In the genomic region with DNA sequence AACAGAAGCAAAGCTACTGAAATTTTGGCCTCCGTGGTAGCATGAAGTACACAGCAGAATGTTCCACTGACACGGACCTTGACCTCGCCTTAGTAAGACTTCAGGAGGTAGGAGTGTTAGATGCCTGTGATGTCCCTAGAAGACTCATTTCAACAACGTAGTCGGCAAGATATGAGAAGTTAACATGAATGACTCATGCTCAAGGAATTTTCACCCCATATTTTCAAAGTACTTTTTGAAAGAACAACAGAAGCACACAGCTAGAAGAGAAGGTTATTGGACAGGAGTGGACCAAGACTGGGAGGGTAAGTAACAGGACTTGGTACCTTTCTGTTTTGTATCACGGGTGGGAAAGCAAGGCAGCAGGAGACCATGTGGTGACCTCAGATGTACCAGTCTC, we compare ENCODE assay signal across 1 cellular context.
TF ChIP-seq lines count a peak whose summit lies in the region.

No MANE protein-coding gene starts in this region.

TF ChIP-seq in GM23338, 12 proteins besides CTCF, POLR2A, EP300 and RAD21 (continued from another document):
- TF ChIP-seq, protein P1, sequence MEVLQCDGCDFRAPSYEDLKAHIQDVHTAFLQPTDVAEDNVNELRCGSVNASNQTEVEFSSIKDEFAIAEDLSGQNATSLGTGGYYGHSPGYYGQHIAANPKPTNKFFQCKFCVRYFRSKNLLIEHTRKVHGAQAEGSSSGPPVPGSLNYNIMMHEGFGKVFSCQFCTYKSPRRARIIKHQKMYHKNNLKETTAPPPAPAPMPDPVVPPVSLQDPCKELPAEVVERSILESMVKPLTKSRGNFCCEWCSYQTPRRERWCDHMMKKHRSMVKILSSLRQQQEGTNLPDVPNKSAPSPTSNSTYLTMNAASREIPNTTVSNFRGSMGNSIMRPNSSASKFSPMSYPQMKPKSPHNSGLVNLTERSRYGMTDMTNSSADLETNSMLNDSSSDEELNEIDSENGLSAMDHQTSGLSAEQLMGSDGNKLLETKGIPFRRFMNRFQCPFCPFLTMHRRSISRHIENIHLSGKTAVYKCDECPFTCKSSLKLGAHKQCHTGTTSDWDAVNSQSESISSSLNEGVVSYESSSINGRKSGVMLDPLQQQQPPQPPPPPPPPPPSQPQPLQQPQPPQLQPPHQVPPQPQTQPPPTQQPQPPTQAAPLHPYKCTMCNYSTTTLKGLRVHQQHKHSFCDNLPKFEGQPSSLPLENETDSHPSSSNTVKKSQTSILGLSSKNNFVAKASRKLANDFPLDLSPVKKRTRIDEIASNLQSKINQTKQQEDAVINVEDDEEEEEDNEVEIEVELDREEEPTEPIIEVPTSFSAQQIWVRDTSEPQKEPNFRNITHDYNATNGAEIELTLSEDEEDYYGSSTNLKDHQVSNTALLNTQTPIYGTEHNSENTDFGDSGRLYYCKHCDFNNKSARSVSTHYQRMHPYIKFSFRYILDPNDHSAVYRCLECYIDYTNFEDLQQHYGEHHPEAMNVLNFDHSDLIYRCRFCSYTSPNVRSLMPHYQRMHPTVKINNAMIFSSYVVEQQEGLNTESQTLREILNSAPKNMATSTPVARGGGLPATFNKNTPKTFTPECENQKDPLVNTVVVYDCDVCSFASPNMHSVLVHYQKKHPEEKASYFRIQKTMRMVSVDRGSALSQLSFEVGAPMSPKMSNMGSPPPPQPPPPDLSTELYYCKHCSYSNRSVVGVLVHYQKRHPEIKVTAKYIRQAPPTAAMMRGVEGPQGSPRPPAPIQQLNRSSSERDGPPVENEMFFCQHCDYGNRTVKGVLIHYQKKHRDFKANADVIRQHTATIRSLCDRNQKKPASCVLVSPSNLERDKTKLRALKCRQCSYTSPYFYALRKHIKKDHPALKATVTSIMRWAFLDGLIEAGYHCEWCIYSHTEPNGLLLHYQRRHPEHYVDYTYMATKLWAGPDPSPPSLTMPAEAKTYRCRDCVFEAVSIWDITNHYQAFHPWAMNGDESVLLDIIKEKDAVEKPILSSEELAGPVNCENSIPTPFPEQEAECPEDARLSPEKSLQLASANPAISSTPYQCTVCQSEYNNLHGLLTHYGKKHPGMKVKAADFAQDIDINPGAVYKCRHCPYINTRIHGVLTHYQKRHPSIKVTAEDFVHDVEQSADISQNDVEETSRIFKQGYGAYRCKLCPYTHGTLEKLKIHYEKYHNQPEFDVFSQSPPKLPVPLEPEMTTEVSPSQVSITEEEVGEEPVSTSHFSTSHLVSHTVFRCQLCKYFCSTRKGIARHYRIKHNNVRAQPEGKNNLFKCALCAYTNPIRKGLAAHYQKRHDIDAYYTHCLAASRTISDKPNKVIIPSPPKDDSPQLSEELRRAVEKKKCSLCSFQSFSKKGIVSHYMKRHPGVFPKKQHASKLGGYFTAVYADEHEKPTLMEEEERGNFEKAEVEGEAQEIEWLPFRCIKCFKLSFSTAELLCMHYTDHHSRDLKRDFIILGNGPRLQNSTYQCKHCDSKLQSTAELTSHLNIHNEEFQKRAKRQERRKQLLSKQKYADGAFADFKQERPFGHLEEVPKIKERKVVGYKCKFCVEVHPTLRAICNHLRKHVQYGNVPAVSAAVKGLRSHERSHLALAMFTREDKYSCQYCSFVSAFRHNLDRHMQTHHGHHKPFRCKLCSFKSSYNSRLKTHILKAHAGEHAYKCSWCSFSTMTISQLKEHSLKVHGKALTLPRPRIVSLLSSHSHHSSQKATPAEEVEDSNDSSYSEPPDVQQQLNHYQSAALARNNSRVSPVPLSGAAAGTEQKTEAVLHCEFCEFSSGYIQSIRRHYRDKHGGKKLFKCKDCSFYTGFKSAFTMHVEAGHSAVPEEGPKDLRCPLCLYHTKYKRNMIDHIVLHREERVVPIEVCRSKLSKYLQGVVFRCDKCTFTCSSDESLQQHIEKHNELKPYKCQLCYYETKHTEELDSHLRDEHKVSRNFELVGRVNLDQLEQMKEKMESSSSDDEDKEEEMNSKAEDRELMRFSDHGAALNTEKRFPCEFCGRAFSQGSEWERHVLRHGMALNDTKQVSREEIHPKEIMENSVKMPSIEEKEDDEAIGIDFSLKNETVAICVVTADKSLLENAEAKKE (CRISPR knock-in tag; IDR thresholded peaks at IDR 0.05), result no peak
- TF ChIP-seq NANOG (IDR thresholded peaks at IDR 0.05; ENCODE audit: borderline replicate concordance), result no peak
